7 cellular contexts compared by ENCODE assay signal in genomic region chr2:232697807-232698110, GRCh38. TPM values are rescaled to one million over a fixed set of nuclear protein-coding genes. Genes with fewer than 3 reads are reported as not detected.
DNase-seq lines count a peak whose midpoint lies in the region; ATAC-seq and TF ChIP-seq lines count a peak whose summit lies in the region.

No MANE protein-coding gene starts in this region.

- WGBS in liver: under 1% methylated on average over 11 of the region's 11 CpGs
- 0% methylated on average over 4 to 7 of the region's 11 CpGs for WGBS in thyroid gland, 2 donors

- peak; percentile 16 for ATAC-seq in GM19324 (IDR thresholded peaks at IDR 0.05; ENCODE audit: low FRiP score, unreplicated experiment)

- H3K27ac ChIP-seq in HL-60 (replicated peaks): peak overlapping the region; percentile 76
- peak overlapping the region; percentile 96 to 98 for H3K27ac ChIP-seq in liver (ENCODE audit: low read depth in 1 of 2, low read length in 2 of 2)
- peak overlapping the region; percentile 92 to 97 (median 93) for H3K27ac ChIP-seq in thyroid gland

- H3K4me1 ChIP-seq in liver (ENCODE audit: control insufficient read depth in 4 of 4, insufficient read depth in 4 of 4, low read length in 3 of 4) (peaks cover 8 to 32% (median 17%) of the 10 kb centered on the region in 4 donors), thyroid gland (peaks cover 21 to 35% of the 10 kb centered on the region in 2 donors)

- TF ChIP-seq POLR2A in thyroid gland (IDR thresholded peaks at IDR 0.05): no peak

- DNase-seq in HL-60 (ENCODE audit: low read depth in 1 of 2, low spot score in 1 of 2): no peak
- DNase-seq in astrocyte of the spinal cord (ENCODE audit: low read depth, low spot score): no peak
- no peak for DNase-seq in thyroid gland
- no peak for DNase-seq in SW 1271 (lab: John Stamatoyannopoulos, UW)
- no peak for DNase-seq in SKM-1 treated with dmso at 0.1 percent for 144 hours (lab: John Stamatoyannopoulos, UW; ENCODE audit: unreplicated experiment)

- H3K36me3 ChIP-seq in liver (ENCODE audit: control insufficient read depth in 4 of 4, insufficient read depth in 3 of 4, low read depth in 1 of 4, low read length in 3 of 4): peaks cover 0 to 2% (median 0%) of the 10 kb centered on the region in 4 donors
- H3K36me3 ChIP-seq in thyroid gland: no peaks in the 10 kb centered on the region

- in situ Hi-C loops in astrocyte of the spinal cord (cut with HindIII; ENCODE audit: low sequenced_read_pairs): no loop called here

- H3K4me3 ChIP-seq in HL-60 (replicated peaks; ENCODE audit: insufficient read depth, low read length) (peak overlapping the region; percentile 89), astrocyte of the spinal cord (ENCODE audit: low read depth, low read length) (peak overlapping the region; percentile 97), liver (ENCODE audit: low read depth in 1 of 3, low read length in 3 of 3) (peak overlapping the region; percentile 74 to 92 (median 89)), thyroid gland (replicated peaks in 1 of 3) (peak overlapping the region; percentile 90 to 99 (median 94))

- intact Hi-C loops in thyroid gland (cut with DNase I): loop anchor here (10.0 kb wide), 1 partner anchor 63 kb away; the partner anchor contains the start of gene EFHD1

- H3K9me3 ChIP-seq in liver (ENCODE audit: control insufficient read depth in 4 of 4, low read length in 3 of 4) (no peaks in the 10 kb centered on the region), thyroid gland (no peaks in the 10 kb centered on the region)

- TF ChIP-seq CTCF in HL-60 (IDR thresholded peaks at IDR 0.05; ENCODE audit: insufficient read depth, low read length): no peak
- TF ChIP-seq CTCF in astrocyte of the spinal cord (IDR thresholded peaks at IDR 0.05; ENCODE audit: low read depth, low read length): no peak
- no peak for TF ChIP-seq CTCF in liver (IDR thresholded peaks at IDR 0.05; ENCODE audit: low read depth, low read length, missing input control)
- TF ChIP-seq CTCF in thyroid gland (IDR thresholded peaks at IDR 0.05): no peak

- peak overlapping the region; percentile 81 to 98 for H3K9ac ChIP-seq in liver (ENCODE audit: low read depth in 1 of 2, low read length in 2 of 2)

- no peak for TF ChIP-seq RAD21 in liver (IDR thresholded peaks at IDR 0.05)

- H3K27me3 ChIP-seq in HL-60 (ENCODE audit: insufficient read depth, poor library complexity, severe bottlenecking) (no peaks in the 10 kb centered on the region), liver (ENCODE audit: control insufficient read depth in 4 of 4, insufficient read depth in 4 of 4, low read length in 3 of 4) (no peaks in the 10 kb centered on the region), thyroid gland (no peaks in the 10 kb centered on the region)

TF ChIP-seq in liver, 16 proteins besides CTCF, POLR2A, EP300 and RAD21:
- TF ChIP-seq ATF3 (IDR thresholded peaks at IDR 0.05) (no peak), RXRA (IDR thresholded peaks at IDR 0.05) (no peak), EGR1 (IDR thresholded peaks at IDR 0.05; ENCODE audit: low read depth in 2 of 2) (no peak), FOXA1 (IDR thresholded peaks at IDR 0.05) (no peak), HNF4A (conservative IDR thresholded peaks at IDR 0.05) (no peak), GABPA (IDR thresholded peaks at IDR 0.05 in 1 of 2, conservative IDR thresholded peaks at IDR 0.05 in 1 of 2) (no peak), YY1 (IDR thresholded peaks at IDR 0.05) (no peak), HNF4G (IDR thresholded peaks at IDR 0.05) (no peak), REST (IDR thresholded peaks at IDR 0.05) (no peak), SP1 (IDR thresholded peaks at IDR 0.05) (no peak), JUND (IDR thresholded peaks at IDR 0.05) (no peak), NR2F2 (IDR thresholded peaks at IDR 0.05) (no peak), ZBTB33 (IDR thresholded peaks at IDR 0.05) (no peak)

RNA-seq across cellular contexts. Expression of gene GIGYF2, which starts 0.6 kb away (rescaled TPM):
- total RNA-seq in liver (10 to 100 TPM; 35.3 to 50.5 TPM), thyroid gland (100 to 1,000 TPM in 2 of 4 donors, 10 to 100 TPM in 2; 88.7 to 138 (median 101) TPM)
- polyA plus RNA-seq in liver: 10 to 100 TPM; 10.6 to 18.2 TPM
